11 cellular contexts compared by ENCODE assay signal in genomic region chr5:65394078-65394477, GRCh38.
DNase-seq lines count a peak whose midpoint lies in the region; ATAC-seq, FAIRE-seq and TF ChIP-seq lines count a peak whose summit lies in the region.
"Had no signal": no experiment of that assay in that cellular context is flagged by ENCODE, and none has a peak within 500 bp of the region (broad histone marks: within the 10 kb centered on the region; RNA-seq: fewer than 3 reads in every experiment).

No MANE protein-coding gene starts in this region.

- H3K4me3 ChIP-seq in spleen, result no peak overlapping the region
- no peak overlapping the region for H3K4me3 ChIP-seq in CD8-positive, alpha-beta memory T cell (ENCODE audit: low read length)

- H3K4me3 Mint-ChIP-seq in CD8-positive, alpha-beta memory T cell, result no peak overlapping the region
- H3K4me3 Mint-ChIP-seq: natural killer cell treated with Interleukin-12 subunit alpha and Interleukin-12 subunit beta and Interleukin-15 and Interleukin-18, amount 100 ng/mL, for 72 hours had no signal

- no peaks in the 10 kb centered on the region for H3K27me3 Mint-ChIP-seq in CD8-positive, alpha-beta memory T cell

- WGBS in spleen, 5 donors, result 73 to 87% (median 80%) methylated on average over 2 of the region's 2 CpGs

- no peak for TF ChIP-seq CTCF in spleen (IDR thresholded peaks at IDR 0.05 in 8 of 11, conservative IDR thresholded peaks at IDR 0.05 in 3 of 11)

- H3K27ac Mint-ChIP-seq in CD8-positive, alpha-beta memory T cell, result no peak overlapping the region
- H3K27ac Mint-ChIP-seq: activated T-helper 2 cell treated with anti-CD3 and anti-CD28 coated beads, Interferon-gamma antibody, Interleukin-2, Interleukin-4, amounts not matched to agents 10 μg/mL and 5 μg/mL and 100 μg/mL, durations not matched to agents 14 hours and 24 hours and 36 hours; natural killer cell treated with Interleukin-12 subunit alpha and Interleukin-12 subunit beta and Interleukin-15 and Interleukin-18, amount 100 ng/mL, for 72 hours had no signal

- H3K4me1 ChIP-seq in spleen, result no peaks in the 10 kb centered on the region
- H3K4me1 ChIP-seq in CD8-positive, alpha-beta memory T cell (ENCODE audit: insufficient read depth, low read length), result no peaks in the 10 kb centered on the region

- no peak for ATAC-seq in GM18505 (IDR thresholded peaks at IDR 0.05; ENCODE audit: unreplicated experiment)
- ATAC-seq: natural killer cell treated with Interleukin-12 subunit alpha and Interleukin-12 subunit beta and Interleukin-15 and Interleukin-18, amount 100 ng/mL, for 72 hours had no signal

- no peak overlapping the region for H3K27ac ChIP-seq in spleen
- no peak overlapping the region for H3K27ac ChIP-seq in CD8-positive, alpha-beta memory T cell (ENCODE audit: low read depth, low read length)

- no peaks in the 10 kb centered on the region for H3K36me3 Mint-ChIP-seq in CD8-positive, alpha-beta memory T cell
- H3K36me3 Mint-ChIP-seq: natural killer cell treated with Interleukin-12 subunit alpha and Interleukin-12 subunit beta and Interleukin-15 and Interleukin-18, amount 100 ng/mL, for 72 hours had no signal

- POLR2A ChIA-PET in CD8-positive, alpha-beta memory T cell (lab: Charles Lee), result no interaction called here

- TF ChIP-seq POLR2A in H54 (IDR thresholded peaks at IDR 0.05; ENCODE audit: low read depth, low read length) (no peak), spleen (IDR thresholded peaks at IDR 0.05) (no peak), GM18505 (IDR thresholded peaks at IDR 0.05; ENCODE audit: borderline replicate concordance, extremely low read depth, insufficient read depth, insufficient read length) (no peak)

- no peaks in the 10 kb centered on the region for H3K9me3 Mint-ChIP-seq in CD8-positive, alpha-beta memory T cell
- H3K9me3 Mint-ChIP-seq: activated T-helper 2 cell treated with anti-CD3 and anti-CD28 coated beads, Interferon-gamma antibody, Interleukin-2, Interleukin-4, amounts not matched to agents 10 μg/mL and 5 μg/mL and 100 μg/mL, durations not matched to agents 14 hours and 24 hours and 36 hours; natural killer cell treated with Interleukin-12 subunit alpha and Interleukin-12 subunit beta and Interleukin-15 and Interleukin-18, amount 100 ng/mL, for 72 hours had no signal

- H3K9me3 ChIP-seq in spleen, result no peaks in the 10 kb centered on the region
- H3K9me3 ChIP-seq in CD8-positive, alpha-beta memory T cell (ENCODE audit: low read length), result no peaks in the 10 kb centered on the region

- no peaks in the 10 kb centered on the region for H3K27me3 ChIP-seq in spleen (replicated peaks in 1 of 7)
- H3K27me3 ChIP-seq in CD8-positive, alpha-beta memory T cell (ENCODE audit: insufficient read depth, low read length, poor library complexity, severe bottlenecking), result no peaks in the 10 kb centered on the region

- CTCF ChIA-PET in CD8-positive, alpha-beta memory T cell (lab: Charles Lee), result no interaction called here

- no peaks in the 10 kb centered on the region for H3K4me1 Mint-ChIP-seq in CD8-positive, alpha-beta memory T cell

- H3K36me3 ChIP-seq in spleen, result no peaks in the 10 kb centered on the region
- H3K36me3 ChIP-seq in CD8-positive, alpha-beta memory T cell (ENCODE audit: insufficient read depth, low read length), result no peaks in the 10 kb centered on the region

- DNase-seq in H54 (ENCODE audit: insufficient read length, low spot score), result no peak
- peak; percentile 84 for DNase-seq in astrocyte of the hippocampus (ENCODE audit: low read depth, low spot score)
- DNase-seq in hypothalamus (lab: John Stamatoyannopoulos, UW), result peak in 29 of 51 donors; percentile 1 to 50 (median 17)
- DNase-seq in spleen, result peak; percentile 27
- DNase-seq in CD8-positive, alpha-beta memory T cell, result no peak
- no peak for DNase-seq in NCI-H526 treated with DMSO at 0.1 percent for 48 hours (lab: John Stamatoyannopoulos, UW)
- DNase-seq in NCI-H1048 (lab: John Stamatoyannopoulos, UW), result no peak
- DNase-seq: erythroblast had no signal

- intact Hi-C loops in spleen (cut with DNase I; ENCODE audit: low total_unique reads), result no loop called here

- FAIRE-seq in H54 (lab: Jason Lieb, UNC), result peak; percentile 95

Comparison
In these comparisons a context has a peak if more than half of its experiments do, and no peak if none do; other contexts are left out.
1. DNase-seq: peak in astrocyte of the hippocampus (single experiment), hypothalamus (29 of 51) and spleen (single experiment); none in H54 (single experiment), CD8-positive, alpha-beta memory T cell (0 of 5), NCI-H526 treated with DMSO at 0.1 percent for 48 hours (single experiment) and NCI-H1048 (single experiment).